22 cellular contexts compared by ENCODE assay signal in the genomic region with DNA sequence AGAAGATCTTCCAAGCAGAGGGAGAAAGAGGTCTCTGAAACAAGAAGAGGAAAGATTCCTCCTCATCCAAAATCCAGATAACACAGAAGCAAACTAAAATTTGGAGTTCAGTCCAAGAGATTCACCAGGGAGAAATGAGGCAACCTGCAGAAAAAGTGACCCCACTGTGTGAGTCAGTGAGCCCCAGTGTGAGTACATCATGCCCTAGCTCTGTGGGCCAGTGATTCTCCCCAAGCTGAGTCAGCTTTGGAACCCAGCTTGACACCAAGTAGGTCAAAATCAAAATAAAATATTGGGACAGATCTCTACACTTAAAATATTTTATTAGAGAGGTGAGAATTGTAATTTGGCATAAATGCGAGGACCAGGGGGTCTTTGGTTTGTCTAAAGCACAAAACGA. TPM values are rescaled to one million over a fixed set of nuclear protein-coding genes. Genes with fewer than 3 reads are reported as not detected.
DNase-seq lines count a peak whose midpoint lies in the region; ATAC-seq and TF ChIP-seq lines count a peak whose summit lies in the region.
"Had no signal": no experiment of that assay in that cellular context is flagged by ENCODE, and none has a peak within 500 bp of the region (broad histone marks: within the 10 kb centered on the region; RNA-seq: fewer than 3 reads in every experiment).

No MANE protein-coding gene starts in this region.

- H3K9me2 ChIP-seq in GM23338 (ENCODE audit: insufficient read depth): peaks cover 15% of the 10 kb centered on the region; the same call in 1 of the 2 replicates

- H3K4me1 Mint-ChIP-seq in CD14-positive monocyte: peaks cover 20% of the 10 kb centered on the region
- peaks cover 28% of the 10 kb centered on the region for H3K4me1 Mint-ChIP-seq in GM23338
- H3K4me1 Mint-ChIP-seq in naive thymus-derived CD8-positive, alpha-beta T cell: peaks cover 18 to 49% (median 43%) of the 10 kb centered on the region in 4 donors
- H3K4me1 Mint-ChIP-seq: B cell had no signal

- H3K27ac Mint-ChIP-seq in CD14-positive monocyte (no peak overlapping the region), GM23338 (no peak overlapping the region)
- H3K27ac Mint-ChIP-seq in naive thymus-derived CD8-positive, alpha-beta T cell: peak overlapping the region in 7 of 10 donors; percentile 39 to 87 (median 56)
- H3K27ac Mint-ChIP-seq: B cell had no signal

- peak; percentile 40; the same call in 2 of the 3 replicates for ATAC-seq in GM23338
- no peak for ATAC-seq in naive thymus-derived CD8-positive, alpha-beta T cell
- no peak for ATAC-seq in HG03039 (IDR thresholded peaks at IDR 0.05; ENCODE audit: unreplicated experiment)
- no peak for ATAC-seq in HG02884 (IDR thresholded peaks at IDR 0.05; ENCODE audit: unreplicated experiment)
- ATAC-seq: A549, HCT116, Panc1 had no signal

- POLR2A ChIA-PET in naive thymus-derived CD8-positive, alpha-beta T cell (lab: Charles Lee): interaction anchor here (0.7 kb wide), 1 partner anchor 17 kb away, joined by 3 read pairs; no protein-coding TSS in a partner anchor

- H3K36me3 Mint-ChIP-seq in CD14-positive monocyte: peaks cover 47 to 52% of the 10 kb centered on the region in 2 donors
- no peaks in the 10 kb centered on the region for H3K36me3 Mint-ChIP-seq in GM23338 (ENCODE audit: low read depth)
- H3K36me3 Mint-ChIP-seq in naive thymus-derived CD8-positive, alpha-beta T cell: peaks cover 16 to 66% (median 65%) of the 10 kb centered on the region in 3 donors

- TF ChIP-seq CTCF in CD14-positive monocyte (IDR thresholded peaks at IDR 0.05) (no peak), GM23338 (conservative IDR thresholded peaks at IDR 0.05; ENCODE audit: low read depth in 2 of 2) (no peak), choroid plexus epithelial cell (conservative IDR thresholded peaks at IDR 0.05; ENCODE audit: low read depth, low read length) (no peak)

- no peaks in the 10 kb centered on the region for H3F3A ChIP-seq in GM23338 (replicated peaks; ENCODE audit: low read depth)

- H3K4me1 ChIP-seq in GM23338 (ENCODE audit: insufficient read depth): peaks cover 9% of the 10 kb centered on the region; the same call in 1 of the 2 replicates
- H3K4me1 ChIP-seq: A549 had no signal

- DNase-seq in CD14-positive monocyte (ENCODE audit: low spot score): peak; percentile 47
- DNase-seq in GM23338 (ENCODE audit: low spot score): no peak
- DNase-seq in choroid plexus epithelial cell (ENCODE audit: low read depth): peak; percentile 17
- no peak for DNase-seq in naive thymus-derived CD8-positive, alpha-beta T cell
- no peak for DNase-seq in NCI-H1105 (lab: John Stamatoyannopoulos, UW)
- DNase-seq: EL; Karpas-422; MV-4-11; NCI-H1694; NCI-H2081; NCI-H2171; NCI-H345; NCI-H524; NCI-H774; NK-92 treated with Interleukin-12 subunit alpha and Interleukin-12 subunit beta, amount 100 ng/mL, for 24 hours had no signal

- no peaks in the 10 kb centered on the region for H4K20me1 ChIP-seq in GM23338 (replicated peaks; ENCODE audit: insufficient read depth)

- no peak overlapping the region for H3K27ac ChIP-seq in GM23338 (ENCODE audit: low read depth)
- H3K27ac ChIP-seq: A549 had no signal

- H2AFZ ChIP-seq in GM23338: peak overlapping the region; percentile 70

- H3K4me3 Mint-ChIP-seq in CD14-positive monocyte (no peak overlapping the region), GM23338 (no peak overlapping the region)
- H3K4me3 Mint-ChIP-seq in naive thymus-derived CD8-positive, alpha-beta T cell: peak overlapping the region in 1 of 10 donors; percentile 30
- H3K4me3 Mint-ChIP-seq: B cell had no signal

- H3K9me3 Mint-ChIP-seq in CD14-positive monocyte (peaks cover 7 to 23% (median 10%) of the 10 kb centered on the region in 7 donors), GM23338 (no peaks in the 10 kb centered on the region)
- H3K9me3 Mint-ChIP-seq in naive thymus-derived CD8-positive, alpha-beta T cell: peaks cover under 1 to 23% (median 11%) of the 10 kb centered on the region in 9 donors

- H3K27me3 Mint-ChIP-seq in CD14-positive monocyte (ENCODE audit: low read depth in 3 of 3) (no peaks in the 10 kb centered on the region), GM23338 (ENCODE audit: insufficient read depth, low read depth, poor library complexity) (peaks cover 2% of the 10 kb centered on the region)
- no peaks in the 10 kb centered on the region for H3K27me3 Mint-ChIP-seq in naive thymus-derived CD8-positive, alpha-beta T cell
- H3K27me3 Mint-ChIP-seq: B cell had no signal

- intact Hi-C loops in CD14-positive monocyte (cut with micrococcal nuclease): no loop called here

- H3K36me3 ChIP-seq in GM23338 (ENCODE audit: insufficient read depth): no peaks in the 10 kb centered on the region

- no peak overlapping the region for H3K4me2 ChIP-seq in GM23338
- H3K4me2 ChIP-seq: A549 had no signal

- no peaks in the 10 kb centered on the region for H3K27me3 ChIP-seq in GM23338 (ENCODE audit: insufficient read depth)

- no peaks in the 10 kb centered on the region for H3K79me2 ChIP-seq in GM23338 (replicated peaks; ENCODE audit: insufficient read depth)

- no peak overlapping the region for H3K4me3 ChIP-seq in GM23338
- H3K4me3 ChIP-seq in choroid plexus epithelial cell (ENCODE audit: low read depth, low read length): no peak overlapping the region
- H3K4me3 ChIP-seq: A549 had no signal

TF ChIP-seq in GM23338, 12 proteins besides CTCF, POLR2A, EP300 and RAD21 (continues in another document):
- TF ChIP-seq EZH2phosphoT487 (IDR thresholded peaks at IDR 0.05; ENCODE audit: unreplicated experiment) (no peak), ZNF114 (CRISPR knock-in tag; IDR thresholded peaks at IDR 0.05) (no peak), ZNF331 (CRISPR knock-in tag; IDR thresholded peaks at IDR 0.05; ENCODE audit: low read depth) (no peak)
- TF ChIP-seq, protein P1, sequence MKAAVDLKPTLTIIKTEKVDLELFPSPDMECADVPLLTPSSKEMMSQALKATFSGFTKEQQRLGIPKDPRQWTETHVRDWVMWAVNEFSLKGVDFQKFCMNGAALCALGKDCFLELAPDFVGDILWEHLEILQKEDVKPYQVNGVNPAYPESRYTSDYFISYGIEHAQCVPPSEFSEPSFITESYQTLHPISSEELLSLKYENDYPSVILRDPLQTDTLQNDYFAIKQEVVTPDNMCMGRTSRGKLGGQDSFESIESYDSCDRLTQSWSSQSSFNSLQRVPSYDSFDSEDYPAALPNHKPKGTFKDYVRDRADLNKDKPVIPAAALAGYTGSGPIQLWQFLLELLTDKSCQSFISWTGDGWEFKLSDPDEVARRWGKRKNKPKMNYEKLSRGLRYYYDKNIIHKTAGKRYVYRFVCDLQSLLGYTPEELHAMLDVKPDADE (IDR thresholded peaks at IDR 0.05): no peak

RNA-seq across cellular contexts. Expression of a gene that starts 17.2 kb away (rescaled TPM):
- polyA plus RNA-seq in CD14-positive monocyte (10 to 100 TPM; 52.1 to 59.4 TPM), GM23338 (2016; fragmentation: Nextera tagmentation; extraction: Ambion mirVana) (not detected in 2 replicates)
- not detected in 2 replicates for total RNA-seq in GM23338 (2014; rRNA removed; shearing (Covaris generic))
- 10 to 100 TPM; 85.1 to 95.6 TPM for total RNA-seq in naive thymus-derived CD8-positive, alpha-beta T cell
- polyA plus RNA-seq in naive thymus-derived CD8-positive, alpha-beta T cell: 10 to 100 TPM; 36.8 to 78.4 (median 41.9) TPM

RNA-seq across cellular contexts. Expression of a gene that starts 24.6 kb away (rescaled TPM):
- polyA plus RNA-seq in CD14-positive monocyte: 1 to 10 TPM; 1.0 to 2.2 TPM
- not detected in 2 replicates for total RNA-seq in GM23338 (2014; rRNA removed; shearing (Covaris generic))
- polyA plus RNA-seq in GM23338 (2016; fragmentation: Nextera tagmentation; extraction: Ambion mirVana): 0.50 TPM in 1 of 2 replicates, not detected in the other
- 1 to 10 TPM in 1 of 2 experiments, under 1 TPM in 1; 0.93 to 1.3 TPM for total RNA-seq in naive thymus-derived CD8-positive, alpha-beta T cell
- polyA plus RNA-seq in naive thymus-derived CD8-positive, alpha-beta T cell: 10 to 100 TPM in 1 of 3 donors, under 1 TPM in 2; 0.83 to 83.4 (median 0.92) TPM
- polyA plus RNA-seq: A549 had no signal

RNA-seq across cellular contexts. Expression of a gene that starts 29.4 kb away (rescaled TPM):
- not detected for polyA plus RNA-seq in CD14-positive monocyte
- not detected in 2 replicates for total RNA-seq in GM23338 (2014; rRNA removed; shearing (Covaris generic))
- not detected in 2 replicates for polyA plus RNA-seq in GM23338 (2016; fragmentation: Nextera tagmentation; extraction: Ambion mirVana)
- not detected for total RNA-seq in naive thymus-derived CD8-positive, alpha-beta T cell
- not detected for polyA plus RNA-seq in naive thymus-derived CD8-positive, alpha-beta T cell
- total RNA-seq: B cell, M059J had no signal
- polyA plus RNA-seq: A549 had no signal

Comparison
In these comparisons a context has a peak if more than half of its experiments do, and no peak if none do; other contexts are left out.
1. DNase-seq: peak in CD14-positive monocyte (single experiment) and choroid plexus epithelial cell (single experiment); none in GM23338 (single experiment), naive thymus-derived CD8-positive, alpha-beta T cell (0 of 10) and NCI-H1105 (single experiment).
2. H3K27ac Mint-ChIP-seq: peak in naive thymus-derived CD8-positive, alpha-beta T cell (7 of 10); none in CD14-positive monocyte (0 of 7) and GM23338 (single experiment).
3. RNA of a gene that starts 17.2 kb away (polyA plus RNA-seq): 52.1 to 59.4 TPM in CD14-positive monocyte and 36.8 to 78.4 TPM in naive thymus-derived CD8-positive, alpha-beta T cell; not detected in GM23338; every median in the first group is over 10 times any median in the second.